Comparison of ENCODE assay signal across 20 cellular contexts in genomic region chr10:10551595-10551994, GRCh38.
"Had no signal": no experiment of that assay in that cellular context is flagged by ENCODE, and none has a peak within 500 bp of the region (broad histone marks: within the 10 kb centered on the region; RNA-seq: fewer than 3 reads in every experiment).

No MANE protein-coding gene starts in this region.

- DNase-seq: activated CD4-positive, alpha-beta memory T cell treated with anti-CD3 and anti-CD28 coated beads, Interleukin-2, amount 10 ng/mL, durations not matched to agents 7 days and 5 days; activated CD4-positive, alpha-beta T cell treated with anti-CD3 and anti-CD28 coated beads for 48 hours; activated CD4-positive, CD25-positive, alpha-beta regulatory T cell; activated CD8-positive, alpha-beta memory T cell treated with anti-CD3 and anti-CD28 coated beads, Interleukin-2, amount 10 ng/mL, durations not matched to agents 7 days and 5 days; activated naive CD8-positive, alpha-beta T cell treated with anti-CD3 and anti-CD28 coated beads for 36 hours; amniotic stem cell; central memory CD4-positive, alpha-beta T cell; dorsolateral prefrontal cortex; foreskin fibroblast; hippocampal formation; left cardiac atrium; lower lobe of right lung; naive thymus-derived CD8-positive, alpha-beta T cell; occipital lobe; posterior cingulate gyrus; stimulated activated CD4-positive, alpha-beta T cell treated with anti-CD3 and anti-CD28 coated beads, Interleukin-2, amount 100 ng/mL, for 24 hours; stimulated activated naive CD4-positive, alpha-beta T cell treated with Interleukin-2 at 50 U/mL for 16 hours; T1000; uterus had no signal

- H3K4me3 ChIP-seq: dorsolateral prefrontal cortex, lower lobe of right lung, tibial nerve, uterus had no signal

- H3K4me1 ChIP-seq: lower lobe of right lung, tibial nerve, uterus had no signal

- H3K9me3 ChIP-seq: lower lobe of right lung, tibial nerve, uterus had no signal

- H3K27me3 ChIP-seq: dorsolateral prefrontal cortex, tibial nerve, uterus had no signal

- H3K36me3 ChIP-seq: lower lobe of right lung, tibial nerve, uterus had no signal

- H3K27ac ChIP-seq: dorsolateral prefrontal cortex, lower lobe of right lung, tibial nerve, uterus had no signal
